28 cellular contexts compared by ENCODE assay signal in the genomic region with DNA sequence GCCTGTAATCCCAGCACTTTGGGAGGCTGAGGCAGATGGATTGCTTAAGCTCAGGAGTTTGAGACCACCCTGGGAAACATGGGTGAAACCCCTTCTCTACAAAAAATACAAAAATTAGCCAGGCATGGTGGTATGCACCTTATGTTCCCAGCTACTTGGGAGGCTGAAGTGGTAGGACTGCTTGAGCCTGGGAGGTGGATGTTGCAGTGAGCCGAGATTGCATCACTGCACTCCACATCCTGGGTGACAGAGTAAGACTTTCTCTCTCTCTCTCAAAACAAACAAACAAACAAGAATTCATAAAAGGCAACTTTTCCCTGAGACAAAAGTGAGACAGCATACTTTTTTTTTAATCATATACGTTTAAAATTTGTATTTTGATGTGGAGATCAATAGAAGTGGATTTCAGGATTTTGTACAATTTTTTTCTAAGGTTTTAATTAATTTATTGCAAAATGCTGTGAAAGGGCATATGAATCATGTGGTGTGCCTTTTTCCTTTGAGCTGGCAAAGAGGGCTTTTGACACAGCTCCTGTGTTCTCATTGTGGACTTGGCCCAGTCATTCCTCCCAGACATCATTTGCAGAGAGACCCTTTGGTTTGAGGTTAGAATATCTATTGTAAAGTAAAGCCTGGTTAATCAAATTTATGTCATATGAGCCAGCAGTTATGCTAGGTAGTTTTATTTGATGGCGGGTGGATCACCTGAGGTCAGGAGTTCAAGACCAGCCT.
DNase-seq lines count a peak whose midpoint lies in the region; ATAC-seq and TF ChIP-seq lines count a peak whose summit lies in the region.
"Had no signal": no experiment of that assay in that cellular context is flagged by ENCODE, and none has a peak within 500 bp of the region (broad histone marks: within the 10 kb centered on the region; RNA-seq: fewer than 3 reads in every experiment).

No MANE protein-coding gene starts in this region.

- no peaks in the 10 kb centered on the region for H3K79me2 ChIP-seq in PC-3 (ENCODE audit: low read length)

- H3K9ac ChIP-seq in PC-3 (ENCODE audit: low read length) = no peak overlapping the region

- H3K9me3 ChIP-seq in PC-3 (ENCODE audit: low read length) = no peaks in the 10 kb centered on the region
- H3K9me3 ChIP-seq: adrenal gland, body of pancreas, neutrophil, testis had no signal

- CTCF ChIA-PET in PC-3 (lab: Charles Lee) = no interaction called here

- BruUV-seq in PC-3 (replicated peaks; lab: Mats Ljungman, UMichigan) = no TSS peak

- no peak overlapping the region for H3K4me2 ChIP-seq in PC-3 (ENCODE audit: low read length)

- no peaks in the 10 kb centered on the region for H3K9me2 ChIP-seq in PC-3 (replicated peaks; ENCODE audit: low read length)

- no peak for DNase-seq in activated naive CD4-positive, alpha-beta T cell (lab: John Stamatoyannopoulos, UW)
- peak; percentile 7 for DNase-seq in PC-3
- DNase-seq in epithelial cell of esophagus (ENCODE audit: low read depth) = peak; percentile 50
- peak; percentile 25 for DNase-seq in renal cortical epithelial cell (ENCODE audit: low read depth)
- DNase-seq in naive thymus-derived CD8-positive, alpha-beta T cell = no peak
- DNase-seq in middle frontal gyrus (ENCODE audit: extremely low spot score, low spot score) = no peak
- no peak for DNase-seq in LoVo (ENCODE audit: low spot score)
- DNase-seq: activated CD4-positive, alpha-beta T cell treated with anti-CD3 and anti-CD28 coated beads, Interleukin-2, amount 50 U/mL, for 1 hour; activated CD8-positive, alpha-beta memory T cell treated with anti-CD3 and anti-CD28 coated beads, Interleukin-2, amount 10 ng/mL, durations not matched to agents 7 days and 5 days; activated T-cell treated with anti-CD3 and anti-CD28 coated beads, Interleukin-2, amount 50 U/mL, for 4 hours; adrenal gland; body of pancreas; cerebellar nuclear complex; dermis blood vessel endothelial cell; HFFc6; KBM-7; kidney; left ventricle myocardium superior; NCI-H146; NCI-H774; right cardiac atrium; SJCRH30; stimulated activated CD4-positive, alpha-beta T cell treated with anti-CD3 and anti-CD28 coated beads, Interleukin-1b, Interleukin-23, amount 100 ng/mL, for 48 hours; stimulated activated naive CD8-positive, alpha-beta T cell treated with anti-CD3 and anti-CD28 coated beads, Interleukin-15, Interleukin-2, amounts not matched to agents 100 U/mL and 50 U/mL, for 24 hours; T-cell; testis had no signal

- H3K27ac ChIP-seq in PC-3 (ENCODE audit: low read length) = no peak overlapping the region
- H3K27ac ChIP-seq: adrenal gland, body of pancreas, neutrophil, SJCRH30, testis had no signal

- H3K4me1 Mint-ChIP-seq in activated naive CD4-positive, alpha-beta T cell treated with anti-CD3 and anti-CD28 coated beads, Interleukin-2, amount 50 U/mL, for 24 hours = peaks cover 5% of the 10 kb centered on the region
- H3K4me1 Mint-ChIP-seq in naive thymus-derived CD8-positive, alpha-beta T cell = peaks cover 1 to 6% (median 4%) of the 10 kb centered on the region in 4 donors

- ATAC-seq in PC-3 = no peak
- no peak for ATAC-seq in naive thymus-derived CD8-positive, alpha-beta T cell
- ATAC-seq: activated CD8-positive, alpha-beta memory T cell treated with anti-CD3 and anti-CD28 coated beads, Interleukin-2, amount 10 ng/mL, durations not matched to agents 7 days and 5 days; activated T-cell treated with anti-CD3 and anti-CD28 coated beads, Interleukin-2, amount 50 U/mL, for 4 hours; body of pancreas; left ventricle myocardium superior; right cardiac atrium; stimulated activated naive CD8-positive, alpha-beta T cell treated with anti-CD3 and anti-CD28 coated beads, Interleukin-15, Interleukin-2, amounts not matched to agents 100 U/mL and 50 U/mL, for 24 hours; T-cell had no signal

- no peak for TF ChIP-seq CTCF in PC-3 (conservative IDR thresholded peaks at IDR 0.05; ENCODE audit: low read depth, low read length)
- no peak for TF ChIP-seq CTCF in epithelial cell of esophagus (IDR thresholded peaks at IDR 0.05; ENCODE audit: insufficient read depth, low read depth, low read length, missing control alignments)

- no peaks in the 10 kb centered on the region for H3K27me3 ChIP-seq in PC-3 (ENCODE audit: low read length)
- H3K27me3 ChIP-seq: adrenal gland, body of pancreas, neutrophil, SJCRH30, testis had no signal

- H3K4me3 Mint-ChIP-seq in activated naive CD4-positive, alpha-beta T cell treated with anti-CD3 and anti-CD28 coated beads, Interleukin-2, amount 50 U/mL, for 24 hours = no peak overlapping the region
- H3K4me3 Mint-ChIP-seq in naive thymus-derived CD8-positive, alpha-beta T cell = no peak overlapping the region
- H3K4me3 Mint-ChIP-seq: activated CD8-positive, alpha-beta memory T cell treated with anti-CD3 and anti-CD28 coated beads, Interleukin-2, amount 10 ng/mL, durations not matched to agents 7 days and 5 days; activated T-cell treated with anti-CD3 and anti-CD28 coated beads, Interleukin-2, amount 50 U/mL, for 4 hours; HFFc6; T-cell had no signal

- H2AFZ ChIP-seq in PC-3 (ENCODE audit: low read length) = no peak overlapping the region

- POLR2A ChIA-PET in PC-3 (lab: Charles Lee; ENCODE audit: unreplicated experiment) = no interaction called here
- POLR2A ChIA-PET in naive thymus-derived CD8-positive, alpha-beta T cell (lab: Charles Lee) = no interaction called here

- no peaks in the 10 kb centered on the region; the same call in 1 of the 2 replicates for H3K36me3 ChIP-seq in PC-3 (ENCODE audit: low read depth, low read length)
- H3K36me3 ChIP-seq: adrenal gland, neutrophil had no signal

- peaks cover 13% of the 10 kb centered on the region for H3K36me3 Mint-ChIP-seq in activated naive CD4-positive, alpha-beta T cell treated with anti-CD3 and anti-CD28 coated beads, Interleukin-2, amount 50 U/mL, for 24 hours
- peaks cover 0 to 16% (median 10%) of the 10 kb centered on the region in 3 donors for H3K36me3 Mint-ChIP-seq in naive thymus-derived CD8-positive, alpha-beta T cell

- no peaks in the 10 kb centered on the region for H3K4me1 ChIP-seq in PC-3 (ENCODE audit: insufficient read depth, low read length)
- H3K4me1 ChIP-seq: testis had no signal

- H4K20me1 ChIP-seq in PC-3 (ENCODE audit: low read length) = no peaks in the 10 kb centered on the region

- no peaks in the 10 kb centered on the region for H3K9me3 Mint-ChIP-seq in activated naive CD4-positive, alpha-beta T cell treated with anti-CD3 and anti-CD28 coated beads, Interleukin-2, amount 50 U/mL, for 24 hours
- H3K9me3 Mint-ChIP-seq in naive thymus-derived CD8-positive, alpha-beta T cell = peaks cover 0 to 18% (median 7%) of the 10 kb centered on the region in 9 donors
- H3K9me3 Mint-ChIP-seq: activated T-cell treated with anti-CD3 and anti-CD28 coated beads, Interleukin-2, amount 50 U/mL, for 4 hours had no signal

- H3K27me3 Mint-ChIP-seq in activated naive CD4-positive, alpha-beta T cell treated with anti-CD3 and anti-CD28 coated beads, Interleukin-2, amount 50 U/mL, for 24 hours = no peaks in the 10 kb centered on the region
- H3K27me3 Mint-ChIP-seq in naive thymus-derived CD8-positive, alpha-beta T cell = no peaks in the 10 kb centered on the region
- H3K27me3 Mint-ChIP-seq: activated CD8-positive, alpha-beta memory T cell treated with anti-CD3 and anti-CD28 coated beads, Interleukin-2, amount 10 ng/mL, durations not matched to agents 7 days and 5 days; T-cell had no signal

- intact Hi-C loops in PC-3 (cut with micrococcal nuclease) = loop anchor here (10.0 kb wide), 1 partner anchor 155 kb away; no protein-coding TSS in a partner anchor

- H3K27ac Mint-ChIP-seq in activated naive CD4-positive, alpha-beta T cell treated with anti-CD3 and anti-CD28 coated beads, Interleukin-2, amount 50 U/mL, for 24 hours = peak overlapping the region; percentile 17
- H3K27ac Mint-ChIP-seq in naive thymus-derived CD8-positive, alpha-beta T cell = no peak overlapping the region
- H3K27ac Mint-ChIP-seq: activated CD8-positive, alpha-beta memory T cell treated with anti-CD3 and anti-CD28 coated beads, Interleukin-2, amount 10 ng/mL, durations not matched to agents 7 days and 5 days; HFFc6; T-cell had no signal

- H3K4me3 ChIP-seq in PC-3 (ENCODE audit: low read length) = no peak overlapping the region
- no peak overlapping the region for H3K4me3 ChIP-seq in epithelial cell of esophagus (ENCODE audit: low read length)
- H3K4me3 ChIP-seq: adrenal gland, body of pancreas, SJCRH30, testis had no signal

- H3F3A ChIP-seq in PC-3 (ENCODE audit: low read length, unreplicated experiment) = no peaks in the 10 kb centered on the region

Comparison
In these comparisons a context has a peak if more than half of its experiments do, and no peak if none do; other contexts are left out.
1. DNase-seq: peak in PC-3 (single experiment), epithelial cell of esophagus (single experiment) and renal cortical epithelial cell (single experiment); none in activated naive CD4-positive, alpha-beta T cell (0 of 4), naive thymus-derived CD8-positive, alpha-beta T cell (0 of 10), middle frontal gyrus (single experiment) and LoVo (single experiment).